ENCODE assay signal across 17 cellular contexts in the genomic region with DNA sequence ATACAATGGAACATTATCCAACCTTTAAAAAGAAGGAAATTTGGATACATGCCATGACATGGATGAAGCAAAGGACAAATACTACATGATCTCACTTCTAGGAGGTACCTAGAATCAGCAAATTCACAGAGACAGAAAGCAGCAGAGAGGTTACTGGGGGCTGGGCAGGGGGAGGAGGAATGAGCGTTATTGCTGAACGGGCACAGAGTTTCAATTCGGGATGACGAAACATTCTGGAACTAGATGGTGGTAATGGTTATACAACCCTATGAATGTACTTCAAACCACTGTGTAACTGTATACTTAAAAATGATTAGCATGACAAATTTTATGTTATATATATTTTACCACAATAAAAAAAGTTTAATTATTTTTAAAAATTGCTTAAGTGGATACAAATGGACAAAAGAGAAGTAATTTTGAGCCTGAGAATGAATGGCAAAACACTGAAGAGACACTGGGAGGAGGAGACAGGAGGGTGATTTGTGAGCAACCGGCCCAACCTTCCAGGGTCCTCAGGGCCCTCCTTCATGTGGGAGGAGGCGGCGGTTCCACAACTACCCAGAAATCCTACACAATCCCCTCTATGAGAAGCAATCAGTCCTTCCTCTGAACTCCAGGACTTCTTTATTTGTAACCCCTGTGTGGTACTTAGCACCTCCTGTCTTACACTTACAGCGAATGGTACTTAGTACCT. TPM values are rescaled to one million over a fixed set of nuclear protein-coding genes. Genes with fewer than 3 reads are reported as not detected.
DNase-seq lines count a peak whose midpoint lies in the region; ATAC-seq and TF ChIP-seq lines count a peak whose summit lies in the region.
"Had no signal": no experiment of that assay in that cellular context is flagged by ENCODE, and none has a peak within 500 bp of the region (broad histone marks: within the 10 kb centered on the region; RNA-seq: fewer than 3 reads in every experiment).

No MANE protein-coding gene starts in this region.

- H3K79me2 ChIP-seq in PC-3 (ENCODE audit: low read length) (peaks cover 44% of the 10 kb centered on the region), OCI-LY7 (ENCODE audit: insufficient read depth, low read depth, low read length) (peaks cover 64% of the 10 kb centered on the region)

- H3K9me3 ChIP-seq in PC-3 (ENCODE audit: low read length), result no peaks in the 10 kb centered on the region
- H3K9me3 ChIP-seq in OCI-LY7 (ENCODE audit: low read length), result no peaks in the 10 kb centered on the region

- H3K4me1 ChIP-seq in PC-3 (ENCODE audit: insufficient read depth, low read length) (peaks cover 66% of the 10 kb centered on the region), OCI-LY7 (ENCODE audit: insufficient read depth, low read length, poor library complexity, severe bottlenecking) (peaks cover 36% of the 10 kb centered on the region)

- no peaks in the 10 kb centered on the region for H4K20me1 ChIP-seq in PC-3 (ENCODE audit: low read length)
- peaks cover 22% of the 10 kb centered on the region; the same call in 1 of the 2 replicates for H4K20me1 ChIP-seq in OCI-LY7 (ENCODE audit: insufficient read depth, low read length)

- no peak overlapping the region for H3K9ac ChIP-seq in PC-3 (ENCODE audit: low read length)

- ATAC-seq in PC-3, result no peak
- no peak for ATAC-seq in GM21576 (IDR thresholded peaks at IDR 0.05; ENCODE audit: unreplicated experiment)

- intact Hi-C loops in PC-3 (cut with micrococcal nuclease) (no loop called here), cardiac septum (cut with DNase I) (no loop called here), OCI-LY7 (cut with micrococcal nuclease; ENCODE audit: unreplicated experiment) (loop anchor here (10.0 kb wide), 1 partner anchor 583 kb away; a partner anchor contains a TSS)

- H3K27ac ChIP-seq in C4-2B (peak overlapping the region; percentile 84), PC-3 (ENCODE audit: low read length) (no peak overlapping the region), skin epidermis (peak overlapping the region in 11 of 21 experiments; percentile 11 to 61 (median 45)), OCI-LY7 (ENCODE audit: low read depth, low read length, poor library complexity, severe bottlenecking) (no peak overlapping the region)

- no peak overlapping the region for H2AFZ ChIP-seq in PC-3 (ENCODE audit: low read length)
- H2AFZ ChIP-seq in OCI-LY7 (ENCODE audit: low read length), result no peak overlapping the region

- H3K36me3 ChIP-seq in PC-3 (ENCODE audit: low read depth, low read length), result no peaks in the 10 kb centered on the region
- H3K36me3 ChIP-seq in OCI-LY7 (ENCODE audit: insufficient read depth, low read length), result no peaks in the 10 kb centered on the region

- CTCF ChIA-PET in PC-3 (lab: Charles Lee), result no interaction called here
- CTCF ChIA-PET in OCI-LY7 (lab: Charles Lee; ENCODE audit: unreplicated experiment), result no interaction called here

- TF ChIP-seq CTCF in C4-2B (conservative IDR thresholded peaks at IDR 0.05) (no peak), PC-3 (conservative IDR thresholded peaks at IDR 0.05; ENCODE audit: low read depth, low read length) (no peak), OCI-LY7 (conservative IDR thresholded peaks at IDR 0.05; ENCODE audit: low read length) (no peak)

- BruUV-seq in PC-3 (replicated peaks; lab: Mats Ljungman, UMichigan) (no TSS peak), OCI-LY7 (replicated peaks; lab: Mats Ljungman, UMichigan) (no TSS peak)

- H3F3A ChIP-seq in PC-3 (ENCODE audit: low read length, unreplicated experiment), result no peaks in the 10 kb centered on the region

- H3K4me3 ChIP-seq in PC-3 (ENCODE audit: low read length) (no peak overlapping the region), skin epidermis (no peak overlapping the region), OCI-LY7 (ENCODE audit: low read depth, low read length, poor library complexity, severe bottlenecking) (no peak overlapping the region)

- no peak for DNase-seq in PC-3
- DNase-seq in cardiac septum (ENCODE audit: low spot score), result peak; percentile 81
- DNase-seq in H4 (ENCODE audit: low spot score), result no peak
- DNase-seq in OCI-LY7 (ENCODE audit: low spot score), result no peak
- no peak for DNase-seq in NCI-H1105 treated with DMSO at 0.1 percent for 48 hours (lab: John Stamatoyannopoulos, UW)
- DNase-seq: activated CD4-positive, alpha-beta T cell treated with anti-CD3 and anti-CD28 coated beads, Interleukin-2, amount 10 ng/mL, durations not matched to agents 7 days and 5 days; activated naive CD8-positive, alpha-beta T cell treated with anti-CD3 and anti-CD28 coated beads for 36 hours; activated T-cell treated with anti-CD3 and anti-CD28 coated beads, Interleukin-2, amount 50 U/mL, for 1 hour; DMS153; kidney glomerular epithelial cell; naive B cell; NCI-H526; stimulated activated CD4-positive, alpha-beta T cell treated with anti-CD3 and anti-CD28 coated beads, Interleukin-2, amount 100 ng/mL, for 24 hours; stimulated activated CD8-positive, alpha-beta memory T cell treated with anti-CD3 and anti-CD28 coated beads, Interleukin-4, amount 100 ng/mL, for 48 hours had no signal

- POLR2A ChIA-PET in PC-3 (lab: Charles Lee; ENCODE audit: unreplicated experiment) (no interaction called here), OCI-LY7 (lab: Charles Lee) (interaction anchor here (1.1 kb wide), 1 partner anchor 73 kb away, joined by 5 read pairs; no protein-coding TSS in a partner anchor)

- H3K27me3 ChIP-seq in PC-3 (ENCODE audit: low read length), result no peaks in the 10 kb centered on the region

- H3K9me2 ChIP-seq in PC-3 (replicated peaks; ENCODE audit: low read length), result no peaks in the 10 kb centered on the region
- no peaks in the 10 kb centered on the region for H3K9me2 ChIP-seq in OCI-LY7 (ENCODE audit: insufficient read depth, low read length)

- H3K4me2 ChIP-seq in PC-3 (ENCODE audit: low read length) (peak overlapping the region; percentile 77; the same call in 1 of the 2 replicates), OCI-LY7 (ENCODE audit: low read length) (no peak overlapping the region)

RNA-seq across cellular contexts. Expression of a gene that starts 14.1 kb away (rescaled TPM):
- total RNA-seq in PC-3 (2014; rRNA removed), result 20.0 and 22.9 TPM in 2 replicates
- total RNA-seq in cardiac septum, result 98.6 TPM
- 56.3 and 62.8 TPM in 2 replicates for total RNA-seq in H4 (2014; rRNA removed; shearing (Covaris generic))
- total RNA-seq in OCI-LY7 (2014; rRNA removed; shearing (Covaris generic)), result 20.8 and 24.3 TPM in 2 replicates
- total RNA-seq in OCI-LY7 (2022), result 32.0 and 32.9 TPM in 2 replicates

Comparison
In these comparisons a context has a peak if more than half of its experiments do, and no peak if none do; other contexts are left out.
1. H3K27ac ChIP-seq: peak in C4-2B (single experiment) and skin epidermis (11 of 21); none in PC-3 (single experiment) and OCI-LY7 (single experiment).